In the genomic region with DNA sequence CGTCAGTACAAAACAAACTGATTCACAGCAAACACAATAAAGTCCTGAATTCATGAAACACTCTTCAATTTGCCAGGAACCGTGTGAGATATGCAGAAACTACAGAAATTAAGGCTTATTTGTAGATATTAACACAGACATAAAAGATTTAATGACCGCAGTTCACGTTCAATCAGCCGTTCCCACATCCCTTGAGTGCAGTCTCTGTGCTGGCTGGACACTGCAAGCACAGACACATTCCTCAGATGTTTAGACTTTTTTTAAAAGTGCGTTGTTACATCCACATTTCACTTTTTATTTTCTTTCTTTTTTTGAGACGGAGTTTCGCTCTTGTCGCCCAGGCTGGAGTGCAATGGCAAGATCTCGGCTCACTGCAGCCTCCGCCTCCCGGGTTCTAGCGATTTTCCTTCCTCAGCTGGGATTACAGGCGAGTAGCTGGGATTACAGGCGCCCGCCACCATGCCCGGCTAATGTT, we compare ENCODE assay signal across 8 cellular contexts. TPM values are rescaled to one million over a fixed set of nuclear protein-coding genes. Genes with fewer than 3 reads are reported as not detected.
DNase-seq lines count a peak whose midpoint lies in the region; ATAC-seq, FAIRE-seq and TF ChIP-seq lines count a peak whose summit lies in the region.

No MANE protein-coding gene starts in this region.

- no peak for TF ChIP-seq CTCF in OCI-LY1 (IDR thresholded peaks at IDR 0.05; ENCODE audit: low read length)
- TF ChIP-seq CTCF in H1 (IDR thresholded peaks at IDR 0.05; ENCODE audit: control extremely low read depth in 1 of 3, insufficient read depth in 1 of 3, low read depth in 1 of 3, low read length in 3 of 3), result no peak

- peak; percentile 65 for DNase-seq in EH (ENCODE audit: low read depth)
- DNase-seq in H1 (ENCODE audit: low read depth in 1 of 2, low spot score in 2 of 2), result no peak
- no peak for DNase-seq in NCI-H2081 (lab: John Stamatoyannopoulos, UW)
- DNase-seq in NCI-H226, result no peak

- no peak overlapping the region for H3K23ac ChIP-seq in H1 (ENCODE audit: insufficient read length)

- H3K23me2 ChIP-seq in H1 (ENCODE audit: low read depth, low read length), result peaks cover 2% of the 10 kb centered on the region

- H4K20me1 ChIP-seq in OCI-LY1 (ENCODE audit: insufficient read depth, low read length), result no peaks in the 10 kb centered on the region
- H4K20me1 ChIP-seq in H1 (replicated peaks in 1 of 2; ENCODE audit: control insufficient read depth in 1 of 2, insufficient read depth in 2 of 2, low read length in 2 of 2), result no peaks in the 10 kb centered on the region

- no peak for FAIRE-seq in H1 (lab: Jason Lieb, UNC)

- no peak overlapping the region for H3K4ac ChIP-seq in H1 (replicated peaks; ENCODE audit: insufficient read length, low read depth, low read length)

- no peaks in the 10 kb centered on the region for H3K9me3 ChIP-seq in OCI-LY1 (ENCODE audit: low read length)
- H3K9me3 ChIP-seq in H1 (ENCODE audit: insufficient read depth in 2 of 2, low read depth in 1 of 2, low read length in 1 of 2), result no peaks in the 10 kb centered on the region
- H3K9me3 ChIP-seq in mucosa of rectum (ENCODE audit: control insufficient read depth in 2 of 2, low read length in 2 of 2), result no peaks in the 10 kb centered on the region

- no peak for TF ChIP-seq POLR2A in H1 (IDR thresholded peaks at IDR 0.05; ENCODE audit: control extremely low read depth in 1 of 2, low read depth in 2 of 2, low read length in 2 of 2)

- CTCF ChIA-PET in H1 (lab: Charles Lee; ENCODE audit: partially characterized antibody), result interaction anchor here (1.0 kb wide), 1 partner anchor 27 kb away, joined by 3 read pairs; no protein-coding TSS in a partner anchor

- no peak overlapping the region for H2BK120ac ChIP-seq in H1 (replicated peaks; ENCODE audit: low read depth, low read length)

- H2BK20ac ChIP-seq in H1 (ENCODE audit: low read length), result no peak overlapping the region

- peaks cover 8% of the 10 kb centered on the region; the same call in 1 of the 2 replicates for H3K36me3 ChIP-seq in OCI-LY1 (ENCODE audit: insufficient read depth, low read length)
- H3K36me3 ChIP-seq in H1 (ENCODE audit: control insufficient read depth in 2 of 4, insufficient read depth in 4 of 4, low read length in 3 of 4), result peaks cover 0 to 11% (median 5%) of the 10 kb centered on the region in 4 experiments; a peak in 5 of 8 replicates
- no peaks in the 10 kb centered on the region for H3K36me3 ChIP-seq in mucosa of rectum (ENCODE audit: control insufficient read depth in 2 of 2, insufficient read depth in 2 of 2, low read length in 2 of 2)

- peak overlapping the region; percentile 71 for H3K4me3 ChIP-seq in OCI-LY1 (ENCODE audit: low read depth, low read length, poor library complexity, severe bottlenecking)
- peak overlapping the region; percentile 79 to 90 (median 90) for H3K4me3 ChIP-seq in H1 (ENCODE audit: extremely low read depth in 1 of 4, insufficient read depth in 2 of 4, low read depth in 3 of 4, low read length in 4 of 4)
- peak overlapping the region; percentile 91 to 92 for H3K4me3 ChIP-seq in mucosa of rectum (ENCODE audit: low read length in 2 of 2)

- POLR2A ChIA-PET in H1 (lab: Charles Lee; ENCODE audit: partially characterized antibody), result interaction anchor here (0.7 to 7.1 kb wide), 7 partner anchors 7 to 96 kb away, joined by 3 to 73 read pairs (median 4); partner anchors contain the start of gene PSAT1

- no peak overlapping the region for H4K91ac ChIP-seq in H1 (replicated peaks; ENCODE audit: insufficient read length, low read length)

- peak overlapping the region; percentile 76; the same call in 1 of the 2 replicates for H4K8ac ChIP-seq in H1 (ENCODE audit: extremely low read depth, insufficient read depth, low read length)

- no peak for ATAC-seq in esophagus mucosa
- ATAC-seq in GM21423 (IDR thresholded peaks at IDR 0.05; ENCODE audit: unreplicated experiment), result no peak

- H3K79me1 ChIP-seq in H1 (ENCODE audit: low read depth, low read length), result no peaks in the 10 kb centered on the region

- TF ChIP-seq RAD21 in H1 (IDR thresholded peaks at IDR 0.05 in 1 of 2, conservative IDR thresholded peaks at IDR 0.05 in 1 of 2; ENCODE audit: low read depth in 2 of 2, low read length in 2 of 2), result no peak

- H3K79me2 ChIP-seq in OCI-LY1 (ENCODE audit: insufficient read depth, low read length) (peaks cover 5% of the 10 kb centered on the region; the same call in 1 of the 2 replicates), H1 (ENCODE audit: control insufficient read depth in 1 of 2, insufficient read depth in 2 of 2, low read length in 2 of 2) (peaks cover 2 to 22% of the 10 kb centered on the region in 2 experiments; a peak in 3 of 4 replicates)

- H3K27ac ChIP-seq in OCI-LY1 (ENCODE audit: low read depth, low read length, poor library complexity, severe bottlenecking), result no peak overlapping the region
- peak overlapping the region; percentile 80; the same call in 1 of the 2 replicates for H3K27ac ChIP-seq in H1 (ENCODE audit: low read depth, low read length)
- H3K27ac ChIP-seq in mucosa of rectum (ENCODE audit: low read depth in 2 of 2, low read length in 2 of 2), result peak overlapping the region; percentile 77 to 79

- no peaks in the 10 kb centered on the region for H3K9me2 ChIP-seq in OCI-LY1 (ENCODE audit: low read depth, low read length)

- H2BK12ac ChIP-seq in H1 (ENCODE audit: low read depth, low read length), result peak overlapping the region; percentile 44; the same call in 1 of the 2 replicates

- WGBS in H1 (ENCODE audit: extremely low coverage in 1 of 2, insufficient coverage in 1 of 2, insufficient read length in 1 of 2, insufficient replicate concordance in 2 of 2, low coverage in 1 of 2, low lambda C conversion rate in 2 of 2, missing lambda C conversion rate in 1 of 2), 2 experiments, result 18% methylated on average over 17 of the region's 17 CpGs; no CpG with 5 or more reads in 1 of the 2 experiments

- H2AFZ ChIP-seq in OCI-LY1 (ENCODE audit: low read length), result peak overlapping the region; percentile 12; the same call in 1 of the 2 replicates
- H2AFZ ChIP-seq in H1 (ENCODE audit: low read length), result peak overlapping the region; percentile 77

- H2AK5ac ChIP-seq in H1 (ENCODE audit: low read depth, low read length), result no peak overlapping the region

- H2BK5ac ChIP-seq in H1 (ENCODE audit: low read depth, low read length), result peak overlapping the region; percentile 96; the same call in 1 of the 2 replicates

- H3K18ac ChIP-seq in H1 (ENCODE audit: extremely low read depth, low read length), result peak overlapping the region; percentile 10; the same call in 1 of the 2 replicates

- no peak overlapping the region for H3K14ac ChIP-seq in H1 (ENCODE audit: insufficient read length)

- H3K4me1 ChIP-seq in OCI-LY1 (ENCODE audit: insufficient read depth, low read length, severe bottlenecking) (peaks cover 33% of the 10 kb centered on the region), H1 (replicated peaks in 1 of 4; ENCODE audit: control insufficient read depth in 3 of 4, insufficient read depth in 4 of 4, low read length in 3 of 4) (peaks cover 0 to 2% (median under 1%) of the 10 kb centered on the region in 4 experiments; a peak in 2 of 7 replicates), mucosa of rectum (ENCODE audit: control insufficient read depth in 2 of 2, insufficient read depth in 2 of 2, low read length in 2 of 2) (peaks cover 0 to 4% of the 10 kb centered on the region in 2 donors)

- H3K27me3 ChIP-seq in OCI-LY1 (ENCODE audit: insufficient read depth, low read length) (no peaks in the 10 kb centered on the region), H1 (replicated peaks in 1 of 4; ENCODE audit: control insufficient read depth in 3 of 4, extremely low read depth in 1 of 4, insufficient read depth in 3 of 4, low read length in 3 of 4) (no peaks in the 10 kb centered on the region), mucosa of rectum (ENCODE audit: control insufficient read depth in 2 of 2, insufficient read depth in 2 of 2, low read length in 2 of 2) (no peaks in the 10 kb centered on the region)

- peak overlapping the region; percentile 93 for H4K5ac ChIP-seq in H1 (ENCODE audit: insufficient read length, low read depth, low read length)

- H3K9ac ChIP-seq in OCI-LY1 (ENCODE audit: low read length), result peak overlapping the region; percentile 73
- H3K9ac ChIP-seq in H1 (replicated peaks in 1 of 4; ENCODE audit: extremely low read depth in 1 of 4, low read depth in 3 of 4, low read length in 3 of 4), result peak overlapping the region; percentile 62 to 90 (median 78)
- H3K9ac ChIP-seq in mucosa of rectum (ENCODE audit: low read depth in 1 of 2, low read length in 2 of 2), result peak overlapping the region; percentile 83 to 86

- no peak overlapping the region for H3K56ac ChIP-seq in H1 (replicated peaks; ENCODE audit: insufficient read length, low read depth, low read length)

- H3F3A ChIP-seq in OCI-LY1 (ENCODE audit: insufficient read depth, low read length), result no peaks in the 10 kb centered on the region

- no peak overlapping the region for H2BK15ac ChIP-seq in H1 (ENCODE audit: low read length)

- peak overlapping the region; percentile 73 for H3K4me2 ChIP-seq in OCI-LY1 (ENCODE audit: low read length)
- H3K4me2 ChIP-seq in H1 (ENCODE audit: insufficient read depth in 1 of 2, low read depth in 2 of 2, low read length in 2 of 2), result peak overlapping the region; percentile 87 to 97

- no peak for TF ChIP-seq EP300 in H1 (IDR thresholded peaks at IDR 0.05; ENCODE audit: borderline replicate concordance in 1 of 2, low read depth in 2 of 2, low read length in 2 of 2)

TF ChIP-seq in H1, 55 proteins besides CTCF, POLR2A, EP300 and RAD21 (continues in another document):
- no peak for TF ChIP-seq KDM4A (IDR thresholded peaks at IDR 0.05; ENCODE audit: low read depth, low read length, severe bottlenecking)
- no peak for TF ChIP-seq RNF2 (IDR thresholded peaks at IDR 0.05; ENCODE audit: borderline replicate concordance, low read depth, low read length, missing control alignments, poor library complexity, severe bottlenecking)

RNA-seq across cellular contexts. Expression of gene CEP78, which starts 0.5 kb away (rescaled TPM):
- total RNA-seq in H1 (2021; fragmentation: NEBNext Ultra II Directional; extraction: Animal tissue kit (Norgen Biotek cat#: 25700)), result 38.7 and 40.9 TPM in 2 replicates
- 10.3 and 17.1 TPM in 2 replicates for polyA plus RNA-seq in H1 (2011; rRNA removed)
- 15.8 TPM for polyA plus RNA-seq in H1 (2011; cell fraction: cytosol; rRNA removed)
- 37.6 TPM for polyA plus RNA-seq in H1 (2011; cell fraction: nucleus; rRNA removed)
- polyA plus RNA-seq in H1 (2012, experiment 1 of 2), result 15.9 to 28.5 TPM (median 18.7 TPM) in 4 replicates
- 1.9 TPM for polyA plus RNA-seq in H1 (2012, experiment 2 of 2)
- polyA plus RNA-seq in H1 (2013, experiment 1 of 2), result 29.1 TPM
- polyA plus RNA-seq in H1 (2013, experiment 2 of 2), result 25.4 TPM
- 19.9 and 28.4 TPM in 2 replicates for polyA minus RNA-seq in H1 (2011; rRNA and poly(A)+ RNA removed)
- 19.3 TPM for polyA minus RNA-seq in H1 (2011; cell fraction: cytosol; rRNA and poly(A)+ RNA removed)
- 61.9 TPM for polyA minus RNA-seq in H1 (2011; cell fraction: nucleus; rRNA and poly(A)+ RNA removed)
- total RNA-seq in esophagus mucosa, result 11.8 TPM
